1 cellular context compared by ENCODE assay signal in genomic region chr5:72438141-72438540, GRCh38.
TF ChIP-seq lines count a peak whose summit lies in the region.

No MANE protein-coding gene starts in this region.

TF ChIP-seq in HCT116, 20 proteins besides CTCF, POLR2A, EP300 and RAD21 (continued from another document):
- TF ChIP-seq YY1 (IDR thresholded peaks at IDR 0.05; ENCODE audit: extremely low read depth, insufficient replicate concordance, low read depth, low read length), result no peak
- 0 out of 2 replicates have a peak, but pooled peaks have one; percentile 24 for TF ChIP-seq FOSL1 (IDR thresholded peaks at IDR 0.05; ENCODE audit: low read depth)
- no peak for TF ChIP-seq EGR1 (IDR thresholded peaks at IDR 0.05; ENCODE audit: low read depth)
- no peak for TF ChIP-seq CBX3 (IDR thresholded peaks at IDR 0.05; ENCODE audit: low read depth)
